ENCODE assay signal across 1 cellular context in genomic region chr1:205263580-205264190, GRCh38.
TF ChIP-seq lines count a peak whose summit lies in the region.

No MANE protein-coding gene starts in this region.

TF ChIP-seq in K562, 482 proteins besides CTCF, POLR2A, EP300 and RAD21 (continued from another document and continues in another):
- TF ChIP-seq HIVEP1 (CRISPR knock-in tag; IDR thresholded peaks at IDR 0.05), result no peak
- no peak for TF ChIP-seq FIP1L1 (IDR thresholded peaks at IDR 0.05; ENCODE audit: low read depth, low read length, poor library complexity, severe bottlenecking)
- no peak for TF ChIP-seq TRIM24 (IDR thresholded peaks at IDR 0.05)
- no peak for TF ChIP-seq ZNF444 (CRISPR knock-in tag; IDR thresholded peaks at IDR 0.05)
- no peak for TF ChIP-seq MECOM (CRISPR knock-in tag; IDR thresholded peaks at IDR 0.05)
- no peak for TF ChIP-seq ZNF512 (tag; IDR thresholded peaks at IDR 0.05)
- no peak for TF ChIP-seq NCOA2 (IDR thresholded peaks at IDR 0.05; ENCODE audit: partially characterized antibody in 2 of 2)
- TF ChIP-seq U2AF2 (optimal IDR thresholded peaks at IDR 0.05; ENCODE audit: low read depth, low read length), result no peak
- no peak for TF ChIP-seq NR2C2 (CRISPR knock-in tag; IDR thresholded peaks at IDR 0.05)
- TF ChIP-seq NR2C2 (tag; IDR thresholded peaks at IDR 0.05), result 0 out of 2 replicates have a peak, but pooled peaks have one; percentile 19
- no peak for TF ChIP-seq ZNF717 (CRISPR knock-in tag; IDR thresholded peaks at IDR 0.05)
- no peak for TF ChIP-seq NBN (IDR thresholded peaks at IDR 0.05; ENCODE audit: low read depth)
- TF ChIP-seq SETDB1 (IDR thresholded peaks at IDR 0.05; ENCODE audit: low read length), result no peak
- no peak for TF ChIP-seq ZNF133 (CRISPR knock-in tag; IDR thresholded peaks at IDR 0.05)
- 0 out of 2 replicates have a peak, but pooled peaks have one; percentile 26 for TF ChIP-seq XRCC5 (IDR thresholded peaks at IDR 0.05; ENCODE audit: low read depth, low read length)
- no peak for TF ChIP-seq CREB3 (tag; conservative IDR thresholded peaks at IDR 0.05; ENCODE audit: low read depth)
- TF ChIP-seq CBX1 (IDR thresholded peaks at IDR 0.05; ENCODE audit: low read depth), result peak; percentile 52; the same call in 1 of the 2 replicates
- TF ChIP-seq E2F3 (CRISPR knock-in tag; IDR thresholded peaks at IDR 0.05), result no peak
- TF ChIP-seq GATAD2B (IDR thresholded peaks at IDR 0.05; ENCODE audit: borderline replicate concordance), result no peak
- TF ChIP-seq ZNF280B (CRISPR knock-in tag; IDR thresholded peaks at IDR 0.05), result no peak
- TF ChIP-seq ZFP30 (CRISPR knock-in tag; IDR thresholded peaks at IDR 0.05; ENCODE audit: borderline replicate concordance), result no peak
- peak; percentile 70 for TF ChIP-seq MAFG (tag; conservative IDR thresholded peaks at IDR 0.05)
- TF ChIP-seq CBFA2T2 (conservative IDR thresholded peaks at IDR 0.05), result peak; percentile 32; the same call in 1 of the 2 replicates
- TF ChIP-seq TAF15 (IDR thresholded peaks at IDR 0.05; ENCODE audit: low read depth, low read length), result no peak
- TF ChIP-seq KDM1A (IDR thresholded peaks at IDR 0.05), result peak; percentile 46 to 76; a peak in 3 of 4 replicates
- no peak for TF ChIP-seq CHCHD3 (CRISPR knock-in tag; IDR thresholded peaks at IDR 0.05)
- no peak for TF ChIP-seq ZNF347 (CRISPR knock-in tag; IDR thresholded peaks at IDR 0.05; ENCODE audit: low read depth)
- TF ChIP-seq HDAC3 (IDR thresholded peaks at IDR 0.05; ENCODE audit: borderline replicate concordance, partially characterized antibody), result peak; percentile 50
- no peak for TF ChIP-seq ZNF561 (CRISPR knock-in tag; conservative IDR thresholded peaks at IDR 0.05)
- no peak for TF ChIP-seq NFXL1 (CRISPR knock-in tag; IDR thresholded peaks at IDR 0.05)
- 0 out of 2 replicates have a peak, but pooled peaks have one; percentile 12 for TF ChIP-seq MTA2 (IDR thresholded peaks at IDR 0.05; ENCODE audit: low read depth)
- no peak for TF ChIP-seq NFRKB (IDR thresholded peaks at IDR 0.05; ENCODE audit: low read depth)
- peak; percentile 10; the same call in 1 of the 2 replicates for TF ChIP-seq TFAP4 (CRISPR knock-in tag; IDR thresholded peaks at IDR 0.05; ENCODE audit: borderline replicate concordance)
- TF ChIP-seq ETS1 (conservative IDR thresholded peaks at IDR 0.05; ENCODE audit: control insufficient read depth, low read depth, low read length), result no peak
- TF ChIP-seq CLOCK (CRISPR knock-in tag; IDR thresholded peaks at IDR 0.05; ENCODE audit: borderline replicate concordance), result 0 out of 2 replicates have a peak, but pooled peaks have one; percentile 26
- TF ChIP-seq MAFF (IDR thresholded peaks at IDR 0.05; ENCODE audit: low read length), result peak; percentile 64
- no peak for TF ChIP-seq ZNF184 (CRISPR knock-in tag; IDR thresholded peaks at IDR 0.05)
- TF ChIP-seq MAX (CRISPR knock-in tag; IDR thresholded peaks at IDR 0.05), result no peak
- peak; percentile 83 for TF ChIP-seq ARID1B (IDR thresholded peaks at IDR 0.05)
- no peak for TF ChIP-seq ARID3B (CRISPR knock-in tag; IDR thresholded peaks at IDR 0.05; ENCODE audit: borderline replicate concordance)
- TF ChIP-seq ZNF57 (CRISPR knock-in tag; IDR thresholded peaks at IDR 0.05), result no peak
- no peak for TF ChIP-seq MCM7 (IDR thresholded peaks at IDR 0.05)
- TF ChIP-seq POLR3A (IDR thresholded peaks at IDR 0.05; ENCODE audit: borderline replicate concordance, extremely low read depth, insufficient read depth, insufficient read length), result no peak
- no peak for TF ChIP-seq CC2D1A (IDR thresholded peaks at IDR 0.05)
- no peak for TF ChIP-seq NONO (IDR thresholded peaks at IDR 0.05; ENCODE audit: low read depth in 2 of 2, low read length in 1 of 2)
- TF ChIP-seq TFE3 (CRISPR knock-in tag; IDR thresholded peaks at IDR 0.05), result no peak
- TF ChIP-seq FOXP1 (CRISPR knock-in tag; IDR thresholded peaks at IDR 0.05), result no peak
- no peak for TF ChIP-seq ZNF354B (CRISPR knock-in tag; IDR thresholded peaks at IDR 0.05)
- TF ChIP-seq RCOR1 (IDR thresholded peaks at IDR 0.05; ENCODE audit: borderline replicate concordance in 1 of 2, low read depth in 2 of 2, low read length in 2 of 2), result peak in 1 of 2 experiments; percentile 86; a peak in 3 of 4 replicates
- no peak for TF ChIP-seq CBFB (CRISPR knock-in tag; IDR thresholded peaks at IDR 0.05)
- no peak for TF ChIP-seq PRPF4 (IDR thresholded peaks at IDR 0.05; ENCODE audit: insufficient read depth, low read depth, low read length, poor library complexity, severe bottlenecking)
- peak; percentile 78 for TF ChIP-seq DPF2 (IDR thresholded peaks at IDR 0.05)
- TF ChIP-seq ZNF232 (CRISPR knock-in tag; IDR thresholded peaks at IDR 0.05), result no peak
- no peak for TF ChIP-seq RBM14 (IDR thresholded peaks at IDR 0.05; ENCODE audit: borderline replicate concordance, insufficient read depth, low read depth, low read length)
- TF ChIP-seq MIER1 (IDR thresholded peaks at IDR 0.05; ENCODE audit: low read depth), result no peak
- TF ChIP-seq C11orf30 (IDR thresholded peaks at IDR 0.05; ENCODE audit: low read depth), result peak; percentile 83
- no peak for TF ChIP-seq ZNF518B (CRISPR knock-in tag; IDR thresholded peaks at IDR 0.05)
- no peak for TF ChIP-seq ESRRB (CRISPR knock-in tag; IDR thresholded peaks at IDR 0.05; ENCODE audit: borderline replicate concordance)
